In the genomic region with DNA sequence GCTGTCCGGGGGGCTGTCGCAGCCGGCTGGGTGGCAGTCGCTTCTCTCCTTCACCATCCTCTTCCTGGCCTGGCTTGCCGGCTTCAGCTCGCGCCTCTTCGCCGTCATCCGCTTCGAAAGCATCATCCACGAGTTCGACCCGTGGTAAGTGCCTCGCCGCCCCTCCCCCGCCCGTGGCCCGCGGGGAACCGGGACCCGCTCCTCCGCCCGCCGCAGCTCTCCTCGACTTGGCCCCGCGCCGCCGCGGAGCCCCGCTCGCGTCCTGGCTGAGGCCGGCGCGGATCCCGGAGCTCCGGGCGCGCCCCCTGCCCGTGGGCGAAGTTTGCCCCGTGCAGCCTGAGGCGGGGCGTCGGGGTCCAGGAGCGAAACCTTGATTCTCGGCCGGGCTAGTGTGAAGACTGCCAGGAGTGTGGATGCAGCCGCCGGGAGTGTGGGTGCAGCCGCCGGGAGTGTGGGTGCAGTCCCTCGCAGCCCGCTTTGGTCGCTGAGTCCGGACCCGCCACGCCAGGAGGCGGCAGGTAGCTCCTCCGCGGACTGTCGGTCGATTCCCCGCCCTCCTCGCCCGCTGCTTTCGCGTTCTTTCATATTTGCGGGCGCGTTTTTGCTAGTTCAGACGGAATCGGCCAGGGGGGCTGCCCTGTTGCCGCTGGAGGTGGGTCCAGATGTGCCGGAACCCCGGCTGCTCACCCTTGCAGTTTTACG, we compare ENCODE assay signal across 8 cellular contexts. TPM values are rescaled to one million over a fixed set of nuclear protein-coding genes. Genes with fewer than 3 reads are reported as not detected.
A peak's percentile ranks its signal among the peaks of the same experiment; 100 is the strongest.
DNase-seq lines count a peak whose midpoint lies in the region; ATAC-seq and TF ChIP-seq lines count a peak whose summit lies in the region.

No MANE protein-coding gene starts in this region.

- no peaks in the 10 kb centered on the region for H3K36me3 Mint-ChIP-seq in endodermal cell (ENCODE audit: low read depth)

- H3K27me3 ChIP-seq in endodermal cell (ENCODE audit: control insufficient read depth, insufficient read depth, low read length, poor library complexity, severe bottlenecking): no peaks in the 10 kb centered on the region
- H3K27me3 ChIP-seq in mucosa of rectum (ENCODE audit: control insufficient read depth in 2 of 2, insufficient read depth in 2 of 2, low read length in 2 of 2): no peaks in the 10 kb centered on the region

- H3K4me1 Mint-ChIP-seq in endodermal cell: peaks cover 33% of the 10 kb centered on the region

- H3K36me3 ChIP-seq in endodermal cell (ENCODE audit: control insufficient read depth, insufficient read depth, low read length): peaks cover 29% of the 10 kb centered on the region
- H3K36me3 ChIP-seq in mucosa of rectum (ENCODE audit: control insufficient read depth in 2 of 2, insufficient read depth in 2 of 2, low read length in 2 of 2): no peaks in the 10 kb centered on the region

- peak overlapping the region; percentile 76 for H3K9ac ChIP-seq in endodermal cell (ENCODE audit: extremely low read depth, low read length, poor library complexity, severe bottlenecking)
- peak overlapping the region; percentile 80 to 83 for H3K9ac ChIP-seq in mucosa of rectum (ENCODE audit: low read depth in 1 of 2, low read length in 2 of 2)

- H3K27ac ChIP-seq in endodermal cell (ENCODE audit: low read depth, low read length) (peak overlapping the region; percentile 99), mucosa of rectum (ENCODE audit: low read depth in 2 of 2, low read length in 2 of 2) (peak overlapping the region; percentile 98 to 99)

- H3K27ac Mint-ChIP-seq in endodermal cell: peak overlapping the region; percentile 87

- ATAC-seq in GM21723 (IDR thresholded peaks at IDR 0.05; ENCODE audit: unreplicated experiment): peak; percentile 8

- H3K4me3 Mint-ChIP-seq in endodermal cell: no peak overlapping the region

- DNase-seq in EH (ENCODE audit: low read depth) (peak; percentile 37), M059J (ENCODE audit: low read depth) (peak; percentile 28), endodermal cell (peak; percentile 76), HPDE6-E6E7 (ENCODE audit: extremely low spot score) (no peak)
- peak; percentile 23 to 26 for DNase-seq in activated CD8-positive, alpha-beta memory T cell treated with anti-CD3 and anti-CD28 coated beads for 4 hours (ENCODE audit: low read depth in 2 of 2)
- DNase-seq in stimulated activated CD8-positive, alpha-beta memory T cell treated with anti-CD3 and anti-CD28 coated beads, Interleukin-7, amount 100 ng/mL, for 4 hours (ENCODE audit: low read depth in 2 of 2): peak; percentile 17 to 43

- 0 to 1% methylated on average over 22 to 79 of the region's 79 CpGs for WGBS in endodermal cell (ENCODE audit: insufficient coverage in 1 of 2, insufficient read length in 1 of 2), 2 experiments

- no peaks in the 10 kb centered on the region for H3K27me3 Mint-ChIP-seq in endodermal cell (ENCODE audit: insufficient read depth)

- H3K4me1 ChIP-seq in endodermal cell (ENCODE audit: control insufficient read depth, insufficient read depth, low read length) (peaks cover 9% of the 10 kb centered on the region), mucosa of rectum (ENCODE audit: control insufficient read depth in 2 of 2, insufficient read depth in 2 of 2, low read length in 2 of 2) (peaks cover 15 to 30% of the 10 kb centered on the region in 2 donors)

- TF ChIP-seq CTCF in endodermal cell (conservative IDR thresholded peaks at IDR 0.05): peak; percentile 57

- H3K4me3 ChIP-seq in endodermal cell (ENCODE audit: low read length) (peak overlapping the region; percentile 98), mucosa of rectum (ENCODE audit: low read length in 2 of 2) (peak overlapping the region; percentile 80 to 93)

- H3K9me3 ChIP-seq in endodermal cell (ENCODE audit: control insufficient read depth, low read length): no peaks in the 10 kb centered on the region
- H3K9me3 ChIP-seq in mucosa of rectum (ENCODE audit: control insufficient read depth in 2 of 2, low read length in 2 of 2): no peaks in the 10 kb centered on the region

- H3K9me3 Mint-ChIP-seq in endodermal cell: no peaks in the 10 kb centered on the region

RNA-seq across cellular contexts. Expression of gene STT3B, which starts 0.6 kb away (rescaled TPM):
- total RNA-seq in M059J (2014; rRNA removed; shearing (Covaris generic)): 98.6 and 146 TPM in 2 replicates
- total RNA-seq in endodermal cell: 100 to 1,000 TPM; 126 to 199 TPM
- polyA plus RNA-seq in endodermal cell (2013, experiment 1 of 2): 150 TPM
- 160 TPM for polyA plus RNA-seq in endodermal cell (2013, experiment 2 of 2)
